In the genomic region with DNA sequence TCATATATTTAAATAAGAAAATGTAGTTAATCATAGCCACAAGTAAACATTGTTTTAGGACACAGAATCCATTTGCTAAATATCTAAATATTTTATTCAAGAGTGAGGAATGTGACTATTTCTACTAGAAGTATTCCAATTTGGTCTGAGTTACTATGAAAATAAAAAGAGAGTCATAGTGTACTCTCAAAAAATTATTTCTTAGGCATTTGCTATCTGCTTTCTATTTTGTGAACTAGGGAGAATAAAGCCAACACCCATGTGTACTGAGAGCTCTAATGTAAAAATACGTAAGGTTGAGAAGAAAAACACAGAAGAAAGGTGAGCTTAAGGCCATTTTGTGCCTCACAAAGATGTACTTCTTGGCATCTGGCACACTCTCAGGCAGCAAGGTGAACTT, we compare ENCODE assay signal across 32 cellular contexts.
"Had no signal": no experiment of that assay in that cellular context is flagged by ENCODE, and none has a peak within 500 bp of the region (broad histone marks: within the 10 kb centered on the region; RNA-seq: fewer than 3 reads in every experiment).

No MANE protein-coding gene starts in this region.

- H3K36me3 Mint-ChIP-seq: activated naive CD4-positive, alpha-beta T cell treated with anti-CD3 and anti-CD28 coated beads, Interleukin-2, amount 50 U/mL, for 72 hours had no signal

- H3K9me3 Mint-ChIP-seq: activated naive CD4-positive, alpha-beta T cell treated with anti-CD3 and anti-CD28 coated beads, Interleukin-2, amount 50 U/mL, for 72 hours; activated naive CD8-positive, alpha-beta T cell treated with anti-CD3 and anti-CD28 coated beads, Interleukin-2, amount 50 U/mL, for 24 hours; activated T-cell treated with anti-CD3 and anti-CD28 coated beads, Interleukin-2, amount 50 U/mL, for 24 hours; activated T-helper 1 cell treated with anti-CD3 and anti-CD28 coated beads, Interleukin-12 subunit alpha, Interleukin-12 subunit beta, Interleukin-2, Interleukin-4 antibody, amounts not matched to agents 30 ng/mL and 10 ng/mL and 1 ng/mL, durations not matched to agents 14 hours and 24 hours and 36 hours had no signal

- H3K4me3 Mint-ChIP-seq: activated CD4-positive, alpha-beta T cell treated with anti-CD3 and anti-CD28 coated beads for 36 hours; activated CD8-positive, alpha-beta T cell treated with anti-CD3 and anti-CD28 coated beads, Interleukin-2, amount 10 ng/mL, durations not matched to agents 7 days and 5 days; activated naive CD8-positive, alpha-beta T cell treated with anti-CD3 and anti-CD28 coated beads, Interleukin-2, amount 50 U/mL, for 24 hours; activated T-cell treated with anti-CD3 and anti-CD28 coated beads, Interleukin-2, amount 50 U/mL, for 24 hours; activated T-helper 1 cell treated with anti-CD3 and anti-CD28 coated beads, Interleukin-12 subunit alpha, Interleukin-12 subunit beta, Interleukin-2, Interleukin-4 antibody, amounts not matched to agents 30 ng/mL and 10 ng/mL and 1 ng/mL, durations not matched to agents 14 hours and 24 hours and 36 hours had no signal

- H3K4me3 ChIP-seq: MG63, SJCRH30 had no signal

- H3K4me1 ChIP-seq: SJCRH30 had no signal

- H3K36me3 ChIP-seq: MG63, SJCRH30 had no signal

- H3K27me3 ChIP-seq: MG63, SJCRH30 had no signal

- ATAC-seq: activated CD4-positive, alpha-beta T cell treated with anti-CD3 and anti-CD28 coated beads for 36 hours; activated CD8-positive, alpha-beta T cell treated with anti-CD3 and anti-CD28 coated beads, Interleukin-2, amount 10 ng/mL, durations not matched to agents 7 days and 5 days; activated naive CD4-positive, alpha-beta T cell treated with anti-CD3 and anti-CD28 coated beads, Interleukin-2, amount 50 U/mL, for 72 hours; activated naive CD8-positive, alpha-beta T cell treated with anti-CD3 and anti-CD28 coated beads, Interleukin-2, amount 50 U/mL, for 24 hours; Panc1 had no signal

- DNase-seq: activated CD4-positive, alpha-beta T cell treated with anti-CD3 and anti-CD28 coated beads for 36 hours; activated CD4-positive, alpha-beta T cell treated with anti-CD3 and anti-CD28 coated beads, Interleukin-2, amount 50 U/mL, for 4 hours; activated CD4-positive, CD25-positive, alpha-beta regulatory T cell; activated CD8-positive, alpha-beta memory T cell treated with anti-CD3 and anti-CD28 coated beads, Interleukin-2, amount 50 U/mL, for 48 hours; activated CD8-positive, alpha-beta T cell treated with anti-CD3 and anti-CD28 coated beads, Interleukin-2, amount 10 ng/mL, durations not matched to agents 7 days and 5 days; activated effector memory CD4-positive, alpha-beta T cell treated with Interleukin-2 at 50 U/mL for 16 hours; activated naive CD4-positive, alpha-beta T cell treated with Interleukin-2 at 50 U/mL for 16 hours; activated naive CD8-positive, alpha-beta T cell treated with anti-CD3 and anti-CD28 coated beads, Interleukin-2, amount 50 U/mL, for 24 hours; activated T-cell treated with anti-CD3 and anti-CD28 coated beads, Interleukin-2, amount 50 U/mL, for 24 hours; amygdala; caudate nucleus; MG63; MV-4-11; NCI-H1092 treated with DMSO at 0.1 percent for 48 hours; NCI-H1417 treated with DMSO at 0.1 percent for 48 hours; NCI-H1694 treated with DMSO at 0.1 percent for 48 hours; NCI-H2029 treated with DMSO at 0.1 percent for 48 hours; NCI-H345; NCI-H510A; NCI-H526 treated with DMSO at 0.1 percent for 48 hours; NK-92 treated with Interleukin-12 subunit alpha and Interleukin-12 subunit beta, amount 100 ng/mL, for 24 hours; OCI-M1; Right ventricle myocardium superior; RPMI8226; SJCRH30; SK-N-SH; T-helper 1 cell had no signal

- H3K27ac Mint-ChIP-seq: activated CD4-positive, alpha-beta T cell treated with anti-CD3 and anti-CD28 coated beads for 36 hours; activated CD8-positive, alpha-beta T cell treated with anti-CD3 and anti-CD28 coated beads, Interleukin-2, amount 10 ng/mL, durations not matched to agents 7 days and 5 days; activated naive CD4-positive, alpha-beta T cell treated with anti-CD3 and anti-CD28 coated beads, Interleukin-2, amount 50 U/mL, for 72 hours; activated naive CD8-positive, alpha-beta T cell treated with anti-CD3 and anti-CD28 coated beads, Interleukin-2, amount 50 U/mL, for 24 hours; activated T-cell treated with anti-CD3 and anti-CD28 coated beads, Interleukin-2, amount 50 U/mL, for 24 hours; activated T-helper 1 cell treated with anti-CD3 and anti-CD28 coated beads, Interleukin-12 subunit alpha, Interleukin-12 subunit beta, Interleukin-2, Interleukin-4 antibody, amounts not matched to agents 30 ng/mL and 10 ng/mL and 1 ng/mL, durations not matched to agents 14 hours and 24 hours and 36 hours had no signal

- H3K9me3 ChIP-seq: SJCRH30, SK-N-SH had no signal

- H3K27me3 Mint-ChIP-seq: activated CD4-positive, alpha-beta T cell treated with anti-CD3 and anti-CD28 coated beads for 36 hours; activated naive CD8-positive, alpha-beta T cell treated with anti-CD3 and anti-CD28 coated beads, Interleukin-2, amount 50 U/mL, for 24 hours; activated T-cell treated with anti-CD3 and anti-CD28 coated beads, Interleukin-2, amount 50 U/mL, for 24 hours had no signal

- H3K27ac ChIP-seq: KMS-11, SJCRH30, VCaP had no signal
